In the genomic region with DNA sequence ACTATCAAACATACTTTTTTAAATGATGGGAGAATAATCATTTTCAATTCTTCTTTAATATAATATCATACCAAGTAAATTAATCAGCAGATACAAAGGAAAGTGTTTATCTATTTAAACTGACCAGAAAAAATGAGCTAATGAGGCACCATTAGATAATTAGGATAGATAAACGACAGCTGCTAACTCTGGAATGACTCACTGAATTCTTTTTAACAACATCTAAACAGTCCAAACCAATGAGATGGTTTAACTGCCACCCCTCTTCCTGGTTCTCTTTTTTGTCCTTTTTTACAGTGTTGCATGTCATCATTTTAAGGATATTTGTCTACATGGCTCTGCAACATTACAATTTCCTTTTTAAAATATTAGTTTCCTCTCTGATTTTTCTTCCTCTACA, we compare ENCODE assay signal across 18 cellular contexts. TPM values are rescaled to one million over a fixed set of nuclear protein-coding genes. Genes with fewer than 3 reads are reported as not detected.
DNase-seq lines count a peak whose midpoint lies in the region; ATAC-seq and TF ChIP-seq lines count a peak whose summit lies in the region.
"Had no signal": no experiment of that assay in that cellular context is flagged by ENCODE, and none has a peak within 500 bp of the region (broad histone marks: within the 10 kb centered on the region; RNA-seq: fewer than 3 reads in every experiment).

No MANE protein-coding gene starts in this region.

- H3K9ac ChIP-seq in smooth muscle cell (ENCODE audit: low read depth): peak overlapping the region; percentile 31
- H3K9ac ChIP-seq: BLaER1 had no signal

- H3K4me2 ChIP-seq in smooth muscle cell: peak overlapping the region; percentile 64
- H3K4me2 ChIP-seq: BLaER1 had no signal

- intact Hi-C loops in left ventricle myocardium superior (cut with micrococcal nuclease): no loop called here
- intact Hi-C loops in Right ventricle myocardium superior (cut with DNase I): no loop called here

- no peak for DNase-seq in left ventricle myocardium superior
- DNase-seq in Right ventricle myocardium superior: no peak
- DNase-seq in astrocyte of the hippocampus (ENCODE audit: low read depth, low spot score): peak; percentile 24
- peak; percentile 40 for DNase-seq in fibroblast of villous mesenchyme (ENCODE audit: low read depth)
- no peak for DNase-seq in smooth muscle cell (lab: John Stamatoyannopoulos, UW; ENCODE audit: unreplicated experiment)
- DNase-seq in SKM-1 (lab: John Stamatoyannopoulos, UW; ENCODE audit: unreplicated experiment): no peak
- no peak for DNase-seq in germinal center (ENCODE audit: low spot score)
- DNase-seq: CD8-positive, alpha-beta T cell; GF-D8; H7; KBM-7; NCI-H1436; NCI-H2029; NCI-H2171 treated with DMSO at 0.1 percent for 48 hours; NCI-H524 had no signal

- H3K27me3 ChIP-seq in smooth muscle cell (ENCODE audit: low read depth): no peaks in the 10 kb centered on the region
- H3K27me3 ChIP-seq: BLaER1 had no signal

- H3F3A ChIP-seq in smooth muscle cell (ENCODE audit: low read depth): peaks cover 21% of the 10 kb centered on the region

- peaks cover 51% of the 10 kb centered on the region for H3K79me2 ChIP-seq in smooth muscle cell (ENCODE audit: low read depth)

- no peaks in the 10 kb centered on the region for H4K20me1 ChIP-seq in smooth muscle cell (ENCODE audit: low read depth)
- H4K20me1 ChIP-seq: BLaER1 had no signal

- peak; percentile 24 for ATAC-seq in left ventricle myocardium superior
- ATAC-seq in Right ventricle myocardium superior (ENCODE audit: poor library complexity): no peak
- ATAC-seq in GM21447 (IDR thresholded peaks at IDR 0.05; ENCODE audit: unreplicated experiment): no peak
- ATAC-seq: CD8-positive, alpha-beta T cell had no signal

- no peak overlapping the region for H2AFZ ChIP-seq in smooth muscle cell (ENCODE audit: low read depth)

- TF ChIP-seq CTCF in fibroblast of villous mesenchyme (IDR thresholded peaks at IDR 0.05; ENCODE audit: insufficient read depth, low read depth, low read length): no peak
- no peak for TF ChIP-seq CTCF in smooth muscle cell (IDR thresholded peaks at IDR 0.05; ENCODE audit: borderline replicate concordance, insufficient read depth, poor library complexity, severe bottlenecking)

- no peaks in the 10 kb centered on the region for H3K9me3 ChIP-seq in smooth muscle cell (replicated peaks; ENCODE audit: low read depth)
- H3K9me3 ChIP-seq: BLaER1 had no signal

- H3K36me3 ChIP-seq in smooth muscle cell (ENCODE audit: low read depth): no peaks in the 10 kb centered on the region
- H3K36me3 ChIP-seq: BLaER1 had no signal

- peaks cover 29% of the 10 kb centered on the region for H3K4me1 ChIP-seq in smooth muscle cell (ENCODE audit: low read depth)
- H3K4me1 ChIP-seq: BLaER1 had no signal

- 3% methylated on average over 1 of the region's 1 CpG for WGBS in smooth muscle cell (ENCODE audit: low lambda C conversion rate)

- H3K4me3 ChIP-seq in fibroblast of villous mesenchyme (ENCODE audit: low read depth, low read length) (no peak overlapping the region), smooth muscle cell (no peak overlapping the region)
- H3K4me3 ChIP-seq: BLaER1 had no signal

- H3K27ac ChIP-seq in smooth muscle cell (ENCODE audit: low read depth): peak overlapping the region; percentile 84
- H3K27ac ChIP-seq: BLaER1 had no signal

RNA-seq across cellular contexts. Expression of gene UNC5C, which starts 41.6 kb away (rescaled TPM):
- 0.72 TPM for total RNA-seq in left ventricle myocardium superior
- total RNA-seq in Right ventricle myocardium superior: 2.0 TPM
- under 0.01 and 0.43 TPM in 2 replicates for total RNA-seq in fibroblast of villous mesenchyme
- 15.6 and 15.7 TPM in 2 replicates for total RNA-seq in smooth muscle cell
- 2.0 and 5.7 TPM in 2 replicates for polyA plus RNA-seq in smooth muscle cell
- total RNA-seq: CD8-positive, alpha-beta T cell; Daoy had no signal

Comparison
In these comparisons a context has a peak if more than half of its experiments do, and no peak if none do; other contexts are left out.
1. DNase-seq: peak in astrocyte of the hippocampus (single experiment) and fibroblast of villous mesenchyme (single experiment); none in left ventricle myocardium superior (single experiment), Right ventricle myocardium superior (single experiment), smooth muscle cell (single experiment), SKM-1 (single experiment) and germinal center (single experiment).